1 cellular context compared by ENCODE assay signal in genomic region chr11:129766858-129767604, GRCh38.
TF ChIP-seq lines count a peak whose summit lies in the region.

No MANE protein-coding gene starts in this region.

TF ChIP-seq in H1, 55 proteins besides CTCF, POLR2A, EP300 and RAD21 (continued from another document):
- TF ChIP-seq TEAD4 (IDR thresholded peaks at IDR 0.05; ENCODE audit: low read depth, low read length) (no peak), TAF7 (optimal IDR thresholded peaks at IDR 0.05; ENCODE audit: borderline replicate concordance, low read depth, low read length) (no peak), JUND (IDR thresholded peaks at IDR 0.05; ENCODE audit: low read length) (no peak), SIRT6 (IDR thresholded peaks at IDR 0.05; ENCODE audit: low read length) (no peak), BRCA1 (IDR thresholded peaks at IDR 0.05; ENCODE audit: low read depth, low read length) (no peak), BCL11A (IDR thresholded peaks at IDR 0.05; ENCODE audit: low read depth in 2 of 2, low read length in 2 of 2) (no peak), KDM1A (IDR thresholded peaks at IDR 0.05; ENCODE audit: borderline replicate concordance, low read length) (no peak), SIN3A (conservative IDR thresholded peaks at IDR 0.05 in 1 of 2, IDR thresholded peaks at IDR 0.05 in 1 of 2; ENCODE audit: low read depth in 1 of 2, low read length in 2 of 2) (no peak), JUN (IDR thresholded peaks at IDR 0.05; ENCODE audit: low read depth, low read length) (no peak), KDM4A (IDR thresholded peaks at IDR 0.05; ENCODE audit: low read depth, low read length, severe bottlenecking) (no peak)
